Comparison of ENCODE assay signal across 13 cellular contexts in the genomic region with DNA sequence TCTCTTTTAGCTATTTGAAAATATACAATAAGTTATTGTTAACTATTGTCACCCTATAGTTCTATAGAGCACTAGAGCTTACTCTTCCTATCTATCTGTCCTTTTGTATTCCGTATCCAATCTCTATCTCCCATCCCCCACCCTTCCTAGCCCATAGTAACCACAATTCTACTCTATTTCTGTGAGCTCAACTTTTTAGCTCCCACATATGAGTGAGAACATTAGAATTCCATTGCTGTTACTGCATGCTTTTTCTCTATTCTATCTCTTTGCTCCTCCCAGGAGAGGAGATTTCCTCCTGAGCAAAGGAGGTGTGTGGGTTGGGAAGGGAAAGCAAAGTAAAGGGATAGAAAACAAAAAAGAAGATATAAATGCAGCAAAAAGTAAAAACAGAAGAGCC.
DNase-seq lines count a peak whose midpoint lies in the region; ATAC-seq, FAIRE-seq and TF ChIP-seq lines count a peak whose summit lies in the region.
"Had no signal": no experiment of that assay in that cellular context is flagged by ENCODE, and none has a peak within 500 bp of the region (broad histone marks: within the 10 kb centered on the region; RNA-seq: fewer than 3 reads in every experiment).

No MANE protein-coding gene starts in this region.

- H3K27ac Mint-ChIP-seq in effector memory CD8-positive, alpha-beta T cell: peak overlapping the region; percentile 3 to 86
- peak overlapping the region; percentile 51 for H3K27ac Mint-ChIP-seq in neural crest cell (ENCODE audit: unreplicated experiment)

- H3K4me1 ChIP-seq in RWPE2 (ENCODE audit: insufficient read depth, poor library complexity, severe bottlenecking): peaks cover 23% of the 10 kb centered on the region

- FAIRE-seq in frontal cortex (lab: Jason Lieb, UNC): no peak

- H3K4me3 Mint-ChIP-seq in effector memory CD8-positive, alpha-beta T cell: peak overlapping the region in 1 of 2 donors; percentile 43
- H3K4me3 Mint-ChIP-seq in neural crest cell: no peak overlapping the region

- no peak for TF ChIP-seq CTCF in RWPE2 (IDR thresholded peaks at IDR 0.05; ENCODE audit: poor library complexity, severe bottlenecking)
- no peak for TF ChIP-seq CTCF in neural crest cell (conservative IDR thresholded peaks at IDR 0.05)

- H3K27ac ChIP-seq in RWPE2 (ENCODE audit: poor library complexity, severe bottlenecking): peak overlapping the region; percentile 72
- H3K27ac ChIP-seq: HL-60 had no signal

- H3K27me3 ChIP-seq in RWPE2 (ENCODE audit: insufficient read depth, poor library complexity, severe bottlenecking): no peaks in the 10 kb centered on the region

- peak; percentile 32 for DNase-seq in AG20443 (ENCODE audit: low spot score)
- DNase-seq in RWPE2 (ENCODE audit: low spot score): no peak
- no peak for DNase-seq in effector memory CD8-positive, alpha-beta T cell
- DNase-seq in neural crest cell (ENCODE audit: low read depth, low spot score): no peak
- no peak for DNase-seq in frontal cortex (ENCODE audit: low spot score in 2 of 2)
- no peak for DNase-seq in middle frontal gyrus (ENCODE audit: extremely low spot score, low spot score)
- DNase-seq: activated T-cell treated with anti-CD3 and anti-CD28 coated beads, Interleukin-2, amount 50 U/mL, for 1 hour; erythroblast; GOT3 had no signal

- H3K27me3 Mint-ChIP-seq in effector memory CD8-positive, alpha-beta T cell: no peaks in the 10 kb centered on the region
- H3K27me3 Mint-ChIP-seq in neural crest cell (ENCODE audit: low read depth): no peaks in the 10 kb centered on the region
- H3K27me3 Mint-ChIP-seq: CD4-positive, CD25-positive, alpha-beta regulatory T cell had no signal

- no peak overlapping the region for H3K4me3 ChIP-seq in RWPE2 (ENCODE audit: severe bottlenecking)

- no peak; the same call in 2 of the 3 replicates for ATAC-seq in RWPE2 (ENCODE audit: low read depth)
- ATAC-seq in effector memory CD8-positive, alpha-beta T cell (replicated peaks): no peak
- ATAC-seq in GM21423 (IDR thresholded peaks at IDR 0.05; ENCODE audit: unreplicated experiment): no peak
- no peak for ATAC-seq in GM19463 (IDR thresholded peaks at IDR 0.05; ENCODE audit: unreplicated experiment)

- H3K36me3 Mint-ChIP-seq in effector memory CD8-positive, alpha-beta T cell (ENCODE audit: insufficient read depth): peaks cover 4% of the 10 kb centered on the region
- H3K36me3 Mint-ChIP-seq in neural crest cell (ENCODE audit: low read depth): no peaks in the 10 kb centered on the region
- H3K36me3 Mint-ChIP-seq: CD4-positive, CD25-positive, alpha-beta regulatory T cell had no signal

- no peaks in the 10 kb centered on the region for H3K9me3 ChIP-seq in RWPE2 (ENCODE audit: severe bottlenecking)

- peaks cover 23 to 32% of the 10 kb centered on the region in 2 donors for H3K4me1 Mint-ChIP-seq in effector memory CD8-positive, alpha-beta T cell (ENCODE audit: low read depth in 2 of 2)
- peaks cover 26% of the 10 kb centered on the region for H3K4me1 Mint-ChIP-seq in neural crest cell

- H3K9me3 Mint-ChIP-seq in effector memory CD8-positive, alpha-beta T cell: no peaks in the 10 kb centered on the region
- H3K9me3 Mint-ChIP-seq in neural crest cell: no peaks in the 10 kb centered on the region

- no peaks in the 10 kb centered on the region for H3K36me3 ChIP-seq in RWPE2 (ENCODE audit: low read depth)
